14 cellular contexts compared by ENCODE assay signal in the genomic region with DNA sequence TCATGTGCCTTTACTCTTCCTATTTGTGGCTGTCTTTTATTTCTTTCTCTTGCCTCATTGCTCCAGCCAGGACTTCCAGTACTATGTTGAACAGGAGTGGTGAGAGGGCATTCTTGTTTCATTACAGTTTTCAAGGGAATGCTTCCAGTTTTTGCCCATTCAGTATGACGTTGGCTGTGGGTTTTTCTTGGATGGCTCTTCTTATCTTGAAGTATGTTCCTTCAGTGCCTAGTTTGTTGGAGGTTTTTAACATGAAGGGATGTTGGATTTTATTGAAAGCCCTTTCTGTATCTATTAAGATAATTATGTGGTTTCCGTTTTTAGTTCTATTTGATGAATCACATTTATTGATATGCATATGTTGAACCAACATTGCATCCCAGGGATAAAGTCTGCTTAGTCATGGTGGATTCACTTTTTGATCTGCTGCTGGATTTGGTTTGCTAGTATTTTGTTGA.
DNase-seq lines count a peak whose midpoint lies in the region; ATAC-seq lines count a peak whose summit lies in the region.
"Had no signal": no experiment of that assay in that cellular context is flagged by ENCODE, and none has a peak within 500 bp of the region (broad histone marks: within the 10 kb centered on the region; RNA-seq: fewer than 3 reads in every experiment).

No MANE protein-coding gene starts in this region.

- no peak overlapping the region for H3K9ac ChIP-seq in subcutaneous abdominal adipose tissue (ENCODE audit: low read length in 5 of 5)

- ATAC-seq in GM21786 (IDR thresholded peaks at IDR 0.05; ENCODE audit: unreplicated experiment) = no peak
- ATAC-seq: heart right ventricle had no signal

- H3K27me3 ChIP-seq in subcutaneous abdominal adipose tissue (ENCODE audit: control insufficient read depth in 5 of 5, insufficient read depth in 4 of 5, low read length in 5 of 5) = no peaks in the 10 kb centered on the region
- H3K27me3 ChIP-seq: heart right ventricle had no signal

- H3K4me3 ChIP-seq in subcutaneous abdominal adipose tissue (ENCODE audit: low read depth in 1 of 5, low read length in 5 of 5) = no peak overlapping the region
- H3K4me3 ChIP-seq: heart right ventricle had no signal

- H3K27ac ChIP-seq in subcutaneous abdominal adipose tissue (ENCODE audit: low read depth, low read length) = peak overlapping the region; percentile 13
- H3K27ac ChIP-seq: heart right ventricle had no signal

- H3K4me1 ChIP-seq in subcutaneous abdominal adipose tissue (ENCODE audit: control insufficient read depth in 5 of 5, insufficient read depth in 5 of 5, low read length in 5 of 5) = peaks cover 0 to 16% (median 13%) of the 10 kb centered on the region in 5 donors

- peaks cover 0 to 5% (median 0%) of the 10 kb centered on the region in 5 donors for H3K9me3 ChIP-seq in subcutaneous abdominal adipose tissue (ENCODE audit: control insufficient read depth in 5 of 5, low read length in 5 of 5)

- H3K36me3 ChIP-seq in subcutaneous abdominal adipose tissue (ENCODE audit: control insufficient read depth in 5 of 5, insufficient read depth in 5 of 5, low read length in 5 of 5) = peaks cover 0 to 14% (median 11%) of the 10 kb centered on the region in 5 donors

- peak; percentile 55 for DNase-seq in GM04503 (ENCODE audit: low read depth)
- DNase-seq in T1000 (lab: John Stamatoyannopoulos, UW) = peak; percentile 17
- DNase-seq in fibroblast of gingiva (ENCODE audit: low read depth) = peak; percentile 87
- DNase-seq in kidney tubule cell (ENCODE audit: low spot score) = no peak
- no peak for DNase-seq in T-helper 9 cell
- DNase-seq: activated CD4-positive, alpha-beta T cell treated with anti-CD3 and anti-CD28 coated beads, Interleukin-2, amount 50 U/mL, for 4 hours; activated naive CD4-positive, alpha-beta T cell treated with anti-CD3 and anti-CD28 coated beads, Interleukin-2, amount 10 ng/mL, durations not matched to agents 7 days and 5 days; DMS153; heart right ventricle; NCI-H510A treated with DMSO at 0.1 percent for 48 hours; posterior cingulate gyrus; stimulated activated naive CD4-positive, alpha-beta T cell had no signal

Comparison
In these comparisons a context has a peak if more than half of its experiments do, and no peak if none do; other contexts are left out.
1. DNase-seq: peak in GM04503 (single experiment), T1000 (single experiment) and fibroblast of gingiva (single experiment); none in kidney tubule cell (single experiment) and T-helper 9 cell (single experiment).